In the genomic region with DNA sequence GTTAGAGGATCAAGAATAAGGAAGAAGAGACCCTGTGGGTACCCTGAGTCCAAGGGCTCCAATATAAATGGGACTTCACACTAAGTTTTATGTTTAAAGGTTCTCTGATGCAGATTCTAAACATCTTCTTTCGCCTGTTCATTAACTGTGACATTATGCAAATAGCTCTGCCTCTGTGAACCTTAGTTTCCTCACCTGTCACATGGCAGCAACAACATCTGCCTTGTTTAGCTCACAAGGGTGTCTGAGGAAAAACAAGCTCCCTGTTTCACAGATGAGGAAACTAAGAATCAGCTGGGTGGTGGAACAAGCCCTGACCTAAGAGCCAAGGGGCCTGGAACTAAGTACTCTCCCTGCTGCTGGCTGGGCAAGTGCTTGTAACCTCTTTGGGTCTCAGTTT, we compare ENCODE assay signal across 23 cellular contexts. TPM values are rescaled to one million over a fixed set of nuclear protein-coding genes. Genes with fewer than 3 reads are reported as not detected.
A peak's percentile ranks its signal among the peaks of the same experiment; 100 is the strongest.
DNase-seq lines count a peak whose midpoint lies in the region; ATAC-seq and TF ChIP-seq lines count a peak whose summit lies in the region.
"Had no signal": no experiment of that assay in that cellular context is flagged by ENCODE, and none has a peak within 500 bp of the region (broad histone marks: within the 10 kb centered on the region; RNA-seq: fewer than 3 reads in every experiment).

No MANE protein-coding gene starts in this region.

- TF ChIP-seq CTCF in OCI-LY7 (conservative IDR thresholded peaks at IDR 0.05; ENCODE audit: low read length) = no peak
- TF ChIP-seq CTCF in left lung (IDR thresholded peaks at IDR 0.05) = no peak

- no peaks in the 10 kb centered on the region for H3K36me3 ChIP-seq in OCI-LY7 (ENCODE audit: insufficient read depth, low read length)
- no peaks in the 10 kb centered on the region for H3K36me3 ChIP-seq in left lung
- H3K36me3 ChIP-seq: BE2C; BLaER1 treated with 17β-estradiol and CSF1 and Interleukin-3, amounts not matched to agents 10 nM and 100 nM; HAP-1 had no signal

- H2AFZ ChIP-seq in OCI-LY7 (ENCODE audit: low read length) = no peak overlapping the region

- no peaks in the 10 kb centered on the region for H3K9me3 ChIP-seq in OCI-LY7 (ENCODE audit: low read length)
- H3K9me3 ChIP-seq in left lung = peaks cover 0 to 2% of the 10 kb centered on the region in 2 donors
- H3K9me3 ChIP-seq: A549; BE2C; BLaER1 treated with 17β-estradiol and CSF1 and Interleukin-3, amounts not matched to agents 10 nM and 100 nM; HAP-1 had no signal

- H3K9me2 ChIP-seq in OCI-LY7 (ENCODE audit: insufficient read depth, low read length) = no peaks in the 10 kb centered on the region

- intact Hi-C loops in OCI-LY7 (cut with micrococcal nuclease; ENCODE audit: unreplicated experiment) (no loop called here), left lung (cut with DNase I) (no loop called here)

- CTCF ChIA-PET in OCI-LY7 (lab: Charles Lee; ENCODE audit: unreplicated experiment) = no interaction called here

- peak; percentile 8 to 25 for DNase-seq in NCI-H526 (lab: John Stamatoyannopoulos, UW)
- no peak for DNase-seq in NCI-H526 treated with DMSO at 0.1 percent for 48 hours (lab: John Stamatoyannopoulos, UW)
- peak; percentile 37 for DNase-seq in OCI-LY7 (ENCODE audit: low spot score)
- DNase-seq in germinal center (ENCODE audit: low spot score) = peak; percentile 22
- DNase-seq in left lung = no peak
- DNase-seq in NCI-H128 (lab: John Stamatoyannopoulos, UW; ENCODE audit: unreplicated experiment) = no peak
- DNase-seq in NCI-H748 treated with DMSO at 0.1 percent for 48 hours (lab: John Stamatoyannopoulos, UW) = no peak
- DNase-seq: 8988T; ACHN; AML-193; BE2C; CD4-positive, alpha-beta T cell; CD8-positive, alpha-beta memory T cell; DMS153; DMS79; GF-D8; GOT3; HFFc6 had no signal

- no TSS peak for BruUV-seq in OCI-LY7 (replicated peaks; lab: Mats Ljungman, UMichigan)

- peak overlapping the region; percentile 16; the same call in 1 of the 2 replicates for H3K4me2 ChIP-seq in OCI-LY7 (ENCODE audit: low read length)
- H3K4me2 ChIP-seq: A549; BLaER1 treated with 17β-estradiol and CSF1 and Interleukin-3, amounts not matched to agents 10 nM and 100 nM had no signal

- H3K27me3 ChIP-seq in left lung = peaks cover 0 to 7% of the 10 kb centered on the region in 2 donors
- H3K27me3 ChIP-seq: BE2C; BLaER1 treated with 17β-estradiol and CSF1 and Interleukin-3, amounts not matched to agents 10 nM and 100 nM had no signal

- H3K4me3 ChIP-seq in OCI-LY7 (ENCODE audit: low read depth, low read length, poor library complexity, severe bottlenecking) (no peak overlapping the region), left lung (no peak overlapping the region)
- H3K4me3 ChIP-seq: A549; BLaER1 treated with 17β-estradiol and CSF1 and Interleukin-3, amounts not matched to agents 10 nM and 100 nM; HAP-1 had no signal

- no peaks in the 10 kb centered on the region for H4K20me1 ChIP-seq in OCI-LY7 (ENCODE audit: insufficient read depth, low read length)
- H4K20me1 ChIP-seq: BLaER1 treated with 17β-estradiol and CSF1 and Interleukin-3, amounts not matched to agents 10 nM and 100 nM had no signal

- H3K27ac ChIP-seq in OCI-LY7 (ENCODE audit: low read depth, low read length, poor library complexity, severe bottlenecking) (no peak overlapping the region), left lung (no peak overlapping the region)
- H3K27ac ChIP-seq: A549; BLaER1 treated with 17β-estradiol and CSF1 and Interleukin-3, amounts not matched to agents 10 nM and 100 nM had no signal

- H3K4me1 ChIP-seq in OCI-LY7 (ENCODE audit: insufficient read depth, low read length, poor library complexity, severe bottlenecking) (peaks cover 12% of the 10 kb centered on the region), left lung (no peaks in the 10 kb centered on the region)
- H3K4me1 ChIP-seq: A549; BE2C; BLaER1 treated with 17β-estradiol and CSF1 and Interleukin-3, amounts not matched to agents 10 nM and 100 nM; HAP-1 had no signal

- POLR2A ChIA-PET in OCI-LY7 (lab: Charles Lee) = interaction anchor here (0.6 to 0.7 kb wide), 2 partner anchors 8 to 157 kb away, joined by 3 to 4 read pairs; no protein-coding TSS in a partner anchor

- no peaks in the 10 kb centered on the region for H3K79me2 ChIP-seq in OCI-LY7 (ENCODE audit: insufficient read depth, low read depth, low read length)

- ATAC-seq in left lung = no peak
- ATAC-seq: A549 had no signal

RNA-seq across cellular contexts. Expression of a gene that starts 40.8 kb away (rescaled TPM):
- not detected in 2 replicates for total RNA-seq in OCI-LY7 (2014; rRNA removed; shearing (Covaris generic))
- total RNA-seq in OCI-LY7 (2022) (not detected in 2 replicates), left lung (not detected)
- total RNA-seq: CD4-positive, alpha-beta T cell; CD8-positive, alpha-beta memory T cell; Daoy; G401; HFFc6 had no signal

RNA-seq across cellular contexts. Expression of a gene that starts 56.4 kb away (rescaled TPM):
- total RNA-seq in OCI-LY7 (2014; rRNA removed; shearing (Covaris generic)) = 30.9 and 56.9 TPM in 2 replicates
- total RNA-seq in OCI-LY7 (2022) (36.3 and 40.8 TPM in 2 replicates), left lung (10 to 100 TPM; 13.1 to 14.4 TPM)

Comparison
In these comparisons a context has a peak if more than half of its experiments do, and no peak if none do; other contexts are left out.
1. DNase-seq: peak in NCI-H526 (2 of 2), OCI-LY7 (single experiment) and germinal center (single experiment); none in NCI-H526 treated with DMSO at 0.1 percent for 48 hours (single experiment), left lung (0 of 2), NCI-H128 (single experiment) and NCI-H748 treated with DMSO at 0.1 percent for 48 hours (single experiment).